Comparison of ENCODE assay signal across 22 cellular contexts in the genomic region with DNA sequence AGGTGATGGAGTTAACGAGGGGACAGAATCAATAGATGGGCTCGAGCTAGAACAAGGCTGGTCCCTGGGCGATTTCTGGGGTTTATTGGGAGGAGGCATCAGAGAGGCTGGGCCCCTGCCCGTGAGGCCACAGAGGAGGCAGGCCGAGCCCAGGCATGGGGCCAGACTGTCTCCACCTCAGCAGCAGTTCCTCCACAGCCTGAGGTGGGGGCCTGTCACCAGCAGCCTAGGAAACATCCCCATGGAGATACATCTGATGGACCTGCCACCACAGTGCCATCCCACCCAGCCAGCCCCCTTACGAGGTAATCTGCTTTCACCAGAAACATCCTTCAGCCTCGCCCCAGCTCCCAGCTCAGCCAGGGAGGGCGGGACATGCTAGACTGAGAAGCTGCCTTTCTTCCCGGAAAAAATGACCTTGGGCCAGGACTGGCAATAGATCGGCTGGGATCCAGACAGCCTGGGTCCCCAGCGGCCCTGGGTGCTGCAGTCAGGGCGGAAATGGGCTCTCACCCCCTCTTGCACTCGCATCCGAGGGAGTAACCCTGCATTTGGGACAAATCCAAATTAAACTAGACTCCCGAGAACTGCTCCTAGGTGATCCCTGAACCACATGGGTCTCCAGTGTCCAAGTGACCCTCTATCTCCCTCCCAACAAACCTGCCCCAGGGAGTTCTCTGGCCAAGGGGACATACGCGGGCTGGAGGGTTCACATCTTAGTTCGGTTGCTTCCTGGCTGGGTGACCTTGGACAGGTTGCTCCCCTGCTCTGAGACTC. TPM values are rescaled to one million over a fixed set of nuclear protein-coding genes. Genes with fewer than 3 reads are reported as not detected.
"Had no signal": no experiment of that assay in that cellular context is flagged by ENCODE, and none has a peak within 500 bp of the region (broad histone marks: within the 10 kb centered on the region; RNA-seq: fewer than 3 reads in every experiment).

No MANE protein-coding gene starts in this region.

- ATAC-seq: activated naive CD4-positive, alpha-beta T cell treated with anti-CD3 and anti-CD28 coated beads, Interleukin-2, amount 50 U/mL, for 72 hours; activated naive CD8-positive, alpha-beta T cell treated with anti-CD3 and anti-CD28 coated beads, Interleukin-2, amount 50 U/mL, for 24 hours; activated T-cell treated with anti-CD3 and anti-CD28 coated beads, Interleukin-2, amount 50 U/mL, for 4 hours had no signal

- H3K27ac ChIP-seq: VCaP had no signal

- DNase-seq: activated CD4-positive, alpha-beta memory T cell treated with anti-CD3 and anti-CD28 coated beads for 36 hours; activated CD4-positive, alpha-beta T cell treated with anti-CD3 and anti-CD28 coated beads, Interleukin-2, amount 10 ng/mL, durations not matched to agents 7 days and 5 days; activated CD4-positive, CD25-positive, alpha-beta regulatory T cell; activated CD8-positive, alpha-beta memory T cell treated with anti-CD3 and anti-CD28 coated beads for 24 hours; activated effector memory CD4-positive, alpha-beta T cell treated with anti-CD3 and anti-CD28 coated beads, Interleukin-2, amount 50 U/mL, for 16 hours; activated naive CD4-positive, alpha-beta T cell treated with Interleukin-2 at 50 U/mL for 16 hours; activated naive CD8-positive, alpha-beta T cell treated with anti-CD3 and anti-CD28 coated beads, Interleukin-2, amount 50 U/mL, for 24 hours; activated T-cell treated with anti-CD3 and anti-CD28 coated beads, Interleukin-2, amount 50 U/mL, for 4 hours; amygdala; cerebellar nuclear complex; MM.1S; NCI-H1105; NCI-H1436 treated with DMSO at 0.1 percent for 48 hours; NCI-H187; NCI-H2081; NCI-H510A treated with DMSO at 0.1 percent for 48 hours; SIG-M5; T-helper 1 cell had no signal

RNA-seq across cellular contexts. Expression of gene EPHA8, which starts 10.0 kb away (rescaled TPM):
- total RNA-seq: activated CD4-positive, alpha-beta memory T cell treated with anti-CD3 and anti-CD28 coated beads for 36 hours; activated CD4-positive, alpha-beta T cell treated with anti-CD3 and anti-CD28 coated beads, Interleukin-2, amount 10 ng/mL, durations not matched to agents 7 days and 5 days; activated naive CD4-positive, alpha-beta T cell treated with anti-CD3 and anti-CD28 coated beads, Interleukin-2, amount 50 U/mL, for 72 hours; activated T-cell treated with anti-CD3 and anti-CD28 coated beads, Interleukin-2, amount 50 U/mL, for 4 hours; cardiac septum; T-helper 2 cell treated with Interferon-gamma antibody and Interleukin-4, amounts not matched to agents 100 ng/mL and 5 ng/mL, for 36 hours had no signal
